In the genomic region with DNA sequence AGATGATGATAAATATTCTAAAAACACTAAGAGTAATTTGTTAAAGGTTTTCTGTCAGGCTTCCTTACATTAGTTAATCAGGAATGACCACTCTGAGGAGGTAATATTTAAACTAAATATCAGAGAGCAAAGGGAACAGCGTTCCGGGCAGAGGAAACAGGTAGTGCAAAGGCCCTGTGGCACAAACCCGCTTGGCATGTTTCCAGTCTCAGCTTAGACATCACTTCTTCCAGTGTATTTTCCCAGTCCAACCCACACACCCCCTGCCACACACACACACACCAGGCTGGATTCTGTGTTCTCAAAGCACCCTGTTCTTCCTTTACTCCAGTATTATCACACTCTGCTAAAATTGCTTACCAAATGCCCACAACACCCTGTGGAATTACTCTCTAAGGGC, we compare ENCODE assay signal across 7 cellular contexts.
"Had no signal": no experiment of that assay in that cellular context is flagged by ENCODE, and none has a peak within 500 bp of the region (broad histone marks: within the 10 kb centered on the region; RNA-seq: fewer than 3 reads in every experiment).

No MANE protein-coding gene starts in this region.

- H3K27ac Mint-ChIP-seq: IgD-negative memory B cell had no signal

- H3K4me3 Mint-ChIP-seq: IgD-negative memory B cell had no signal

- FAIRE-seq: HepG2, HTR-8/SVneo had no signal

- H3K27ac ChIP-seq: HL-60 had no signal

- ATAC-seq: HepG2 had no signal

- DNase-seq: IMR-90, KBM-7, KG1 had no signal

- H3K36me3 Mint-ChIP-seq: IgD-negative memory B cell had no signal

- H3K4me1 Mint-ChIP-seq: IgD-negative memory B cell had no signal
